Comparison of ENCODE assay signal across 1 cellular context in genomic region chr11:71526796-71527575, GRCh38.
A peak's percentile ranks its signal among the peaks of the same experiment; 100 is the strongest.
TF ChIP-seq lines count a peak whose summit lies in the region.

TSS of gene KRTAP5-7 (plus strand) at chr11:71527267. CDS start at chr11:71527301, 34 bp downstream.

TF ChIP-seq in liver, 16 proteins besides CTCF, POLR2A, EP300 and RAD21 (continued from another document):
- peak; percentile 20 for TF ChIP-seq REST (IDR thresholded peaks at IDR 0.05)
- peak in 1 of 2 donors; percentile 49 for TF ChIP-seq RXRA (IDR thresholded peaks at IDR 0.05)
- peak; percentile 24 for TF ChIP-seq FOXA1 (IDR thresholded peaks at IDR 0.05)
- TF ChIP-seq EGR1 (IDR thresholded peaks at IDR 0.05; ENCODE audit: low read depth in 2 of 2), result peak in 1 of 2 donors; percentile 28
- TF ChIP-seq FOXA2 (IDR thresholded peaks at IDR 0.05), result peak; percentile 63
